ENCODE assay signal across 8 cellular contexts in the genomic region with DNA sequence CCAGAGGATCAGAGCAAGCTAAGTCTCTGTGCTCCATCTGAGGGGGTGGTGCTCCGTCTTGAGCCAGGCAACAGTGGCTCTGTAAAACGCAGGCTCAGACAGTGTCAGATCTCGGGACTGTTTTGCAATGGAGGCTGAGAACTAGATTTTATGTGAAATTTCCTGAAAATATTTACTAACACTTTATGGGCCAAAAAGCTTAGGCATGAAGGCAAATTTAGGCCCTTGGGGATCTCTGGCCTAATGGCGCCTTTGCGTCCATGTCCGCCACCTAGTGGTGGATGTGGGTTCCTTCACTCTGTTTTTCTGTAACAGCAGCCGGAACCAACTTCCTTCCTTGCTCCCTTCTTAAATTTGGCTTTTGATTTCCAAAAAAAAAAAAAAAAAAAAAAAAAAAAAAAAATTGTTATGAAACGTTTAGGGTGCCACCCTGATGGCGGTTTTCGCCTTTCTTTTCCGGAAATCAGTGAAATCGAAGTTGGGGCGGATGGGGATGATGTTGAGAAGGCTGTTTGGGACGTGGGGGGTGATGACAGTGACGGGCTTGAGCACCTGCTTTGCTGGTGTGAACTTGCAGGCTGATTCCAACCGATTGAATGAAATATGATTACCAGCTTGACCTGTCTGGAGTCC. TPM values are rescaled to one million over a fixed set of nuclear protein-coding genes. Genes with fewer than 3 reads are reported as not detected.
A peak's percentile ranks its signal among the peaks of the same experiment; 100 is the strongest.
DNase-seq lines count a peak whose midpoint lies in the region; ATAC-seq and TF ChIP-seq lines count a peak whose summit lies in the region.

No MANE protein-coding gene starts in this region.

- 34 to 43% (median 38%) methylated on average over 16 of the region's 16 CpGs for WGBS in psoas muscle, 3 donors

- H3K9me3 Mint-ChIP-seq in activated T-cell treated with anti-CD3 and anti-CD28 coated beads, Interleukin-2, amount 50 U/mL, for 4 hours = peaks cover 10% of the 10 kb centered on the region

- no peak overlapping the region for H3K4me3 Mint-ChIP-seq in activated T-cell treated with anti-CD3 and anti-CD28 coated beads, Interleukin-2, amount 50 U/mL, for 4 hours

- DNase-seq in activated gamma-delta T cell treated with Interleukin-2 at 50 U/mL for 16 hours = peak; percentile 40
- DNase-seq in activated gamma-delta T cell (lab: John Stamatoyannopoulos, UW) = no peak
- peak; percentile 4 for DNase-seq in NCI-H748 treated with DMSO at 0.1 percent for 48 hours (lab: John Stamatoyannopoulos, UW)
- peak; percentile 31 for DNase-seq in activated T-cell treated with anti-CD3 and anti-CD28 coated beads, Interleukin-2, amount 50 U/mL, for 4 hours
- DNase-seq in germinal center (ENCODE audit: low spot score) = peak; percentile 72
- DNase-seq in psoas muscle = peak; percentile 44 to 66
- no peak for DNase-seq in NCI-H1092 (lab: John Stamatoyannopoulos, UW)

- intact Hi-C loops in psoas muscle (cut with DNase I) = no loop called here

- H3K4me1 ChIP-seq in psoas muscle = no peaks in the 10 kb centered on the region

- H3K27me3 Mint-ChIP-seq in activated T-cell treated with anti-CD3 and anti-CD28 coated beads, Interleukin-2, amount 50 U/mL, for 4 hours (ENCODE audit: low read depth) = peaks cover 6% of the 10 kb centered on the region

- peaks cover 9% of the 10 kb centered on the region for H3K4me1 Mint-ChIP-seq in activated T-cell treated with anti-CD3 and anti-CD28 coated beads, Interleukin-2, amount 50 U/mL, for 4 hours (ENCODE audit: low read depth)

- no peaks in the 10 kb centered on the region for H3K36me3 ChIP-seq in psoas muscle (ENCODE audit: insufficient read depth in 1 of 2, low read depth in 1 of 2)

- H3K4me3 ChIP-seq in psoas muscle = no peak overlapping the region

- TF ChIP-seq CTCF in psoas muscle (IDR thresholded peaks at IDR 0.05) = peak; percentile 70

- no peak overlapping the region for H3K27ac ChIP-seq in psoas muscle

- peak; percentile 62 for ATAC-seq in HG02588 (IDR thresholded peaks at IDR 0.05; ENCODE audit: unreplicated experiment)
- peak; percentile 55 to 65 for ATAC-seq in activated T-cell treated with anti-CD3 and anti-CD28 coated beads, Interleukin-2, amount 50 U/mL, for 4 hours
- peak in 3 of 4 donors; percentile 57 to 86 (median 61) for ATAC-seq in psoas muscle

- no peaks in the 10 kb centered on the region for H3K36me3 Mint-ChIP-seq in activated T-cell treated with anti-CD3 and anti-CD28 coated beads, Interleukin-2, amount 50 U/mL, for 4 hours (ENCODE audit: insufficient read depth)

- peaks cover 0 to 4% (median 0%) of the 10 kb centered on the region in 3 donors for H3K27me3 ChIP-seq in psoas muscle (ENCODE audit: insufficient read depth in 3 of 3, low read length in 2 of 3)

- no peaks in the 10 kb centered on the region for H3K9me3 ChIP-seq in psoas muscle

RNA-seq across cellular contexts. Expression of a gene that starts 14.0 kb away (rescaled TPM):
- 100 to 1,000 TPM; 116 to 125 (median 118) TPM for total RNA-seq in activated T-cell treated with anti-CD3 and anti-CD28 coated beads, Interleukin-2, amount 50 U/mL, for 4 hours
- 10 to 100 TPM; 49.1 to 64.1 (median 53.6) TPM for total RNA-seq in psoas muscle
- 10 to 100 TPM; 30.8 to 59.0 (median 48.3) TPM for polyA plus RNA-seq in psoas muscle

Comparison
In these comparisons a context has a peak if more than half of its experiments do, and no peak if none do; other contexts are left out.
1. DNase-seq: peak in activated gamma-delta T cell treated with Interleukin-2 at 50 U/mL for 16 hours (single experiment), NCI-H748 treated with DMSO at 0.1 percent for 48 hours (single experiment), activated T-cell treated with anti-CD3 and anti-CD28 coated beads, Interleukin-2, amount 50 U/mL, for 4 hours (single experiment), germinal center (single experiment) and psoas muscle (2 of 2); none in activated gamma-delta T cell (single experiment) and NCI-H1092 (single experiment).
2. Peak in every context shown above with its lines, with median percentiles within 50 percentile points of each other: ATAC-seq.